ENCODE assay signal across 1 cellular context in genomic region chr12:79512068-79512467, GRCh38.
TF ChIP-seq lines count a peak whose summit lies in the region.

No MANE protein-coding gene starts in this region.

TF ChIP-seq in GM23338, 12 proteins besides CTCF, POLR2A, EP300 and RAD21:
- TF ChIP-seq ZNF462 (CRISPR knock-in tag; IDR thresholded peaks at IDR 0.05): no peak
- TF ChIP-seq POLR2AphosphoS5 (IDR thresholded peaks at IDR 0.05; ENCODE audit: low read depth): no peak
- TF ChIP-seq STAT1 (IDR thresholded peaks at IDR 0.05; ENCODE audit: unreplicated experiment): no peak
- TF ChIP-seq ZNF114 (CRISPR knock-in tag; IDR thresholded peaks at IDR 0.05): no peak
- TF ChIP-seq ETS1 (IDR thresholded peaks at IDR 0.05): no peak
- TF ChIP-seq NANOG (IDR thresholded peaks at IDR 0.05; ENCODE audit: borderline replicate concordance): no peak
- TF ChIP-seq EZH2phosphoT487 (IDR thresholded peaks at IDR 0.05; ENCODE audit: unreplicated experiment): no peak
